In genomic region chr10:101830322-101831168, GRCh38 we compare ENCODE assay signal across 7 cellular contexts. TPM values are rescaled to one million over a fixed set of nuclear protein-coding genes. Genes with fewer than 3 reads are reported as not detected.
A peak's percentile ranks its signal among the peaks of the same experiment; 100 is the strongest.
DNase-seq lines count a peak whose midpoint lies in the region; ATAC-seq and TF ChIP-seq lines count a peak whose summit lies in the region.

No MANE protein-coding gene starts in this region.

- no peak for TF ChIP-seq CTCF in kidney epithelial cell (IDR thresholded peaks at IDR 0.05; ENCODE audit: insufficient read depth, low read length, poor library complexity, severe bottlenecking)

- H3K4me3 ChIP-seq in kidney epithelial cell (ENCODE audit: low read depth, low read length): peak overlapping the region; percentile 44

- no peaks in the 10 kb centered on the region for H3K36me3 ChIP-seq in kidney epithelial cell (ENCODE audit: control insufficient read depth, insufficient read depth, low read length)

- peak; percentile 56 for DNase-seq in NCI-H2107 (lab: John Stamatoyannopoulos, UW)
- peak; percentile 87 to 97 (median 90) for DNase-seq in activated CD4-positive, CD25-positive, alpha-beta regulatory T cell (lab: John Stamatoyannopoulos, UW)
- peak in 49 of 61 donors; percentile 11 to 97 (median 57) for DNase-seq in caudate nucleus (lab: John Stamatoyannopoulos, UW)
- peak; percentile 53 for DNase-seq in kidney epithelial cell (ENCODE audit: low read depth)
- peak; percentile 85 to 89 for DNase-seq in stimulated activated CD4-positive, alpha-beta T cell treated with anti-CD3 and anti-CD28 coated beads, Interleukin-15, amount 100 ng/mL, for 48 hours (ENCODE audit: low read depth in 2 of 2)

- no peaks in the 10 kb centered on the region for H3K27me3 ChIP-seq in kidney epithelial cell (ENCODE audit: control insufficient read depth, insufficient read depth, low read length)

- peak; percentile 39 for ATAC-seq in GM18519 (IDR thresholded peaks at IDR 0.05; ENCODE audit: low FRiP score, unreplicated experiment)
- peak; percentile 54 for ATAC-seq in HG02981 (IDR thresholded peaks at IDR 0.05; ENCODE audit: unreplicated experiment)

- peak overlapping the region; percentile 61 for H3K27ac ChIP-seq in caudate nucleus (ENCODE audit: low read depth, low read length)

RNA-seq across cellular contexts. Expression of gene OGA, which starts 12.3 kb away (rescaled TPM):
- total RNA-seq in kidney epithelial cell: 72.8 and 78.9 TPM in 2 replicates

RNA-seq across cellular contexts. Expression of gene KCNIP2, which starts 13.1 kb away (rescaled TPM):
- 0.29 and 0.48 TPM in 2 replicates for total RNA-seq in kidney epithelial cell

RNA-seq across cellular contexts. Expression of gene NPM3, which starts 47.3 kb away (rescaled TPM):
- total RNA-seq in kidney epithelial cell: 98.6 and 115 TPM in 2 replicates

RNA-seq across cellular contexts. Expression of gene FGF8, which starts 54.6 kb away (rescaled TPM):
- total RNA-seq in kidney epithelial cell: not detected in 2 replicates

Comparison
In these comparisons a context has a peak if more than half of its experiments do, and no peak if none do; other contexts are left out.
1. Peak in every context shown above with its lines: DNase-seq, ATAC-seq, H3K4me3 ChIP-seq and H3K27ac ChIP-seq.